1 cellular context compared by ENCODE assay signal in the genomic region with DNA sequence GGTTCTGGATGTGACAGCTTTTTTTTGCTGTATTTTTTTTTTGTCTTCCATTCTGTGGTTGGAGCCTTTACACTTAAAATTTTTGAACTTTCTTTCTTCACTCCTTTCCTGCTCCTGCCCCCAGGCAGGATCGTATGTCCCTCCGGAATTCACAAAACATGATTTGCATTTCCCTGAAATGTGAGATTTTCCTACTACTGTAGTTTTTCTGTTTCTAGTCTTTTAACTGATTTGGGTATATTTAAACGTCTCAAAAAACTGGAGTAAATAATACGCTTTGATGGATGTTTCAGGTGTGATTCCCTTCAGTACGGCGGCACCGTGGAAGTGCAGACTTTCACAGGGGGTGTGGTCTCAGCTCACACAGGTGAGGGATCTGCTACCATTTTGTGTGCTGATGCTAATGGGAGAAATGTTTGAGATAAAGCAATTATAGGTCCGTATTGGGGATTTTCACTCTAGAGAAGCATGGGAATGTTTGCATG.
A peak's percentile ranks its signal among the peaks of the same experiment; 100 is the strongest.
TF ChIP-seq lines count a peak whose summit lies in the region.

No MANE protein-coding gene starts in this region.

TF ChIP-seq in HepG2, 621 proteins besides CTCF, POLR2A, EP300 and RAD21 (continues in another document):
- TF ChIP-seq MED1 (CRISPR knock-in tag; IDR thresholded peaks at IDR 0.05), result no peak
- peak; percentile 57; the same call in 1 of the 2 replicates for TF ChIP-seq ARID2 (CRISPR knock-in tag; IDR thresholded peaks at IDR 0.05; ENCODE audit: borderline replicate concordance)
- TF ChIP-seq, protein P1, sequence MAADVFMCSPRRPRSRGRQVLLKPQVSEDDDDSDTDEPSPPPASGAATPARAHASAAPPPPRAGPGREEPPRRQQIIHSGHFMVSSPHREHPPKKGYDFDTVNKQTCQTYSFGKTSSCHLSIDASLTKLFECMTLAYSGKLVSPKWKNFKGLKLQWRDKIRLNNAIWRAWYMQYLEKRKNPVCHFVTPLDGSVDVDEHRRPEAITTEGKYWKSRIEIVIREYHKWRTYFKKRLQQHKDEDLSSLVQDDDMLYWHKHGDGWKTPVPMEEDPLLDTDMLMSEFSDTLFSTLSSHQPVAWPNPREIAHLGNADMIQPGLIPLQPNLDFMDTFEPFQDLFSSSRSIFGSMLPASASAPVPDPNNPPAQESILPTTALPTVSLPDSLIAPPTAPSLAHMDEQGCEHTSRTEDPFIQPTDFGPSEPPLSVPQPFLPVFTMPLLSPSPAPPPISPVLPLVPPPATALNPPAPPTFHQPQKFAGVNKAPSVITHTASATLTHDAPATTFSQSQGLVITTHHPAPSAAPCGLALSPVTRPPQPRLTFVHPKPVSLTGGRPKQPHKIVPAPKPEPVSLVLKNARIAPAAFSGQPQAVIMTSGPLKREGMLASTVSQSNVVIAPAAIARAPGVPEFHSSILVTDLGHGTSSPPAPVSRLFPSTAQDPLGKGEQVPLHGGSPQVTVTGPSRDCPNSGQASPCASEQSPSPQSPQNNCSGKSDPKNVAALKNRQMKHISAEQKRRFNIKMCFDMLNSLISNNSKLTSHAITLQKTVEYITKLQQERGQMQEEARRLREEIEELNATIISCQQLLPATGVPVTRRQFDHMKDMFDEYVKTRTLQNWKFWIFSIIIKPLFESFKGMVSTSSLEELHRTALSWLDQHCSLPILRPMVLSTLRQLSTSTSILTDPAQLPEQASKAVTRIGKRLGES (CRISPR knock-in tag; IDR thresholded peaks at IDR 0.05; ENCODE audit: borderline replicate concordance), result 0 out of 2 replicates have a peak, but pooled peaks have one; percentile 19
- TF ChIP-seq, protein P2, sequence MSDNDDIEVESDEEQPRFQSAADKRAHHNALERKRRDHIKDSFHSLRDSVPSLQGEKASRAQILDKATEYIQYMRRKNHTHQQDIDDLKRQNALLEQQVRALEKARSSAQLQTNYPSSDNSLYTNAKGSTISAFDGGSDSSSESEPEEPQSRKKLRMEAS (IDR thresholded peaks at IDR 0.05), result no peak
- no peak for TF ChIP-seq RORA (CRISPR knock-in tag; IDR thresholded peaks at IDR 0.05)
- TF ChIP-seq ZNF367 (CRISPR knock-in tag; IDR thresholded peaks at IDR 0.05; ENCODE audit: borderline replicate concordance), result 0 out of 2 replicates have a peak, but pooled peaks have one; percentile 5
- no peak for TF ChIP-seq GLI4 (CRISPR knock-in tag; IDR thresholded peaks at IDR 0.05; ENCODE audit: borderline replicate concordance)
- TF ChIP-seq CBFB (CRISPR knock-in tag; IDR thresholded peaks at IDR 0.05), result no peak
- TF ChIP-seq SALL2 (CRISPR knock-in tag; IDR thresholded peaks at IDR 0.05), result 0 out of 2 replicates have a peak, but pooled peaks have one; percentile 17
- TF ChIP-seq ZSCAN21 (CRISPR knock-in tag; IDR thresholded peaks at IDR 0.05; ENCODE audit: borderline replicate concordance), result no peak
- no peak for TF ChIP-seq TCF7L2 (IDR thresholded peaks at IDR 0.05; ENCODE audit: low read depth, low read length)
- TF ChIP-seq, protein P3, sequence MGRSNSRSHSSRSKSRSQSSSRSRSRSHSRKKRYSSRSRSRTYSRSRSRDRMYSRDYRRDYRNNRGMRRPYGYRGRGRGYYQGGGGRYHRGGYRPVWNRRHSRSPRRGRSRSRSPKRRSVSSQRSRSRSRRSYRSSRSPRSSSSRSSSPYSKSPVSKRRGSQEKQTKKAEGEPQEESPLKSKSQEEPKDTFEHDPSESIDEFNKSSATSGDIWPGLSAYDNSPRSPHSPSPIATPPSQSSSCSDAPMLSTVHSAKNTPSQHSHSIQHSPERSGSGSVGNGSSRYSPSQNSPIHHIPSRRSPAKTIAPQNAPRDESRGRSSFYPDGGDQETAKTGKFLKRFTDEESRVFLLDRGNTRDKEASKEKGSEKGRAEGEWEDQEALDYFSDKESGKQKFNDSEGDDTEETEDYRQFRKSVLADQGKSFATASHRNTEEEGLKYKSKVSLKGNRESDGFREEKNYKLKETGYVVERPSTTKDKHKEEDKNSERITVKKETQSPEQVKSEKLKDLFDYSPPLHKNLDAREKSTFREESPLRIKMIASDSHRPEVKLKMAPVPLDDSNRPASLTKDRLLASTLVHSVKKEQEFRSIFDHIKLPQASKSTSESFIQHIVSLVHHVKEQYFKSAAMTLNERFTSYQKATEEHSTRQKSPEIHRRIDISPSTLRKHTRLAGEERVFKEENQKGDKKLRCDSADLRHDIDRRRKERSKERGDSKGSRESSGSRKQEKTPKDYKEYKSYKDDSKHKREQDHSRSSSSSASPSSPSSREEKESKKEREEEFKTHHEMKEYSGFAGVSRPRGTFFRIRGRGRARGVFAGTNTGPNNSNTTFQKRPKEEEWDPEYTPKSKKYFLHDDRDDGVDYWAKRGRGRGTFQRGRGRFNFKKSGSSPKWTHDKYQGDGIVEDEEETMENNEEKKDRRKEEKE (IDR thresholded peaks at IDR 0.05), result no peak
- TF ChIP-seq NFYC (CRISPR knock-in tag; IDR thresholded peaks at IDR 0.05), result no peak
- TF ChIP-seq SNAPC2 (CRISPR knock-in tag; IDR thresholded peaks at IDR 0.05), result 0 out of 2 replicates have a peak, but pooled peaks have one; percentile 27
- TF ChIP-seq, protein P4, sequence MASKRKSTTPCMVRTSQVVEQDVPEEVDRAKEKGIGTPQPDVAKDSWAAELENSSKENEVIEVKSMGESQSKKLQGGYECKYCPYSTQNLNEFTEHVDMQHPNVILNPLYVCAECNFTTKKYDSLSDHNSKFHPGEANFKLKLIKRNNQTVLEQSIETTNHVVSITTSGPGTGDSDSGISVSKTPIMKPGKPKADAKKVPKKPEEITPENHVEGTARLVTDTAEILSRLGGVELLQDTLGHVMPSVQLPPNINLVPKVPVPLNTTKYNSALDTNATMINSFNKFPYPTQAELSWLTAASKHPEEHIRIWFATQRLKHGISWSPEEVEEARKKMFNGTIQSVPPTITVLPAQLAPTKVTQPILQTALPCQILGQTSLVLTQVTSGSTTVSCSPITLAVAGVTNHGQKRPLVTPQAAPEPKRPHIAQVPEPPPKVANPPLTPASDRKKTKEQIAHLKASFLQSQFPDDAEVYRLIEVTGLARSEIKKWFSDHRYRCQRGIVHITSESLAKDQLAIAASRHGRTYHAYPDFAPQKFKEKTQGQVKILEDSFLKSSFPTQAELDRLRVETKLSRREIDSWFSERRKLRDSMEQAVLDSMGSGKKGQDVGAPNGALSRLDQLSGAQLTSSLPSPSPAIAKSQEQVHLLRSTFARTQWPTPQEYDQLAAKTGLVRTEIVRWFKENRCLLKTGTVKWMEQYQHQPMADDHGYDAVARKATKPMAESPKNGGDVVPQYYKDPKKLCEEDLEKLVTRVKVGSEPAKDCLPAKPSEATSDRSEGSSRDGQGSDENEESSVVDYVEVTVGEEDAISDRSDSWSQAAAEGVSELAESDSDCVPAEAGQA (IDR thresholded peaks at IDR 0.05; ENCODE audit: low read depth), result no peak
- TF ChIP-seq, protein P4 (CRISPR knock-in tag; IDR thresholded peaks at IDR 0.05; ENCODE audit: borderline replicate concordance), result peak; percentile 42; the same call in 1 of the 2 replicates
- 0 out of 2 replicates have a peak, but pooled peaks have one; percentile 35 for TF ChIP-seq ZNF549 (CRISPR knock-in tag; IDR thresholded peaks at IDR 0.05)
- TF ChIP-seq ZBTB7B (CRISPR knock-in tag; IDR thresholded peaks at IDR 0.05), result no peak; the same call in 1 of the 2 replicates
- 0 out of 2 replicates have a peak, but pooled peaks have one; percentile 44 for TF ChIP-seq ZNF354B (CRISPR knock-in tag; IDR thresholded peaks at IDR 0.05)
- TF ChIP-seq, protein P5, sequence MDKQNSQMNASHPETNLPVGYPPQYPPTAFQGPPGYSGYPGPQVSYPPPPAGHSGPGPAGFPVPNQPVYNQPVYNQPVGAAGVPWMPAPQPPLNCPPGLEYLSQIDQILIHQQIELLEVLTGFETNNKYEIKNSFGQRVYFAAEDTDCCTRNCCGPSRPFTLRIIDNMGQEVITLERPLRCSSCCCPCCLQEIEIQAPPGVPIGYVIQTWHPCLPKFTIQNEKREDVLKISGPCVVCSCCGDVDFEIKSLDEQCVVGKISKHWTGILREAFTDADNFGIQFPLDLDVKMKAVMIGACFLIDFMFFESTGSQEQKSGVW (CRISPR knock-in tag; IDR thresholded peaks at IDR 0.05; ENCODE audit: borderline replicate concordance), result no peak
- TF ChIP-seq ZNF180 (CRISPR knock-in tag; IDR thresholded peaks at IDR 0.05; ENCODE audit: borderline replicate concordance, low read depth), result no peak
- no peak for TF ChIP-seq MED8 (CRISPR knock-in tag; IDR thresholded peaks at IDR 0.05; ENCODE audit: insufficient replicate concordance)
- TF ChIP-seq TBP (CRISPR knock-in tag; IDR thresholded peaks at IDR 0.05), result no peak
- TF ChIP-seq ZNF274 (CRISPR knock-in tag; IDR thresholded peaks at IDR 0.05), result no peak
- TF ChIP-seq NAIF1 (CRISPR knock-in tag; IDR thresholded peaks at IDR 0.05; ENCODE audit: borderline replicate concordance), result peak; percentile 61; the same call in 1 of the 2 replicates
- TF ChIP-seq ZNF557 (CRISPR knock-in tag; IDR thresholded peaks at IDR 0.05), result 0 out of 2 replicates have a peak, but pooled peaks have one; percentile 18
- TF ChIP-seq, protein P6, sequence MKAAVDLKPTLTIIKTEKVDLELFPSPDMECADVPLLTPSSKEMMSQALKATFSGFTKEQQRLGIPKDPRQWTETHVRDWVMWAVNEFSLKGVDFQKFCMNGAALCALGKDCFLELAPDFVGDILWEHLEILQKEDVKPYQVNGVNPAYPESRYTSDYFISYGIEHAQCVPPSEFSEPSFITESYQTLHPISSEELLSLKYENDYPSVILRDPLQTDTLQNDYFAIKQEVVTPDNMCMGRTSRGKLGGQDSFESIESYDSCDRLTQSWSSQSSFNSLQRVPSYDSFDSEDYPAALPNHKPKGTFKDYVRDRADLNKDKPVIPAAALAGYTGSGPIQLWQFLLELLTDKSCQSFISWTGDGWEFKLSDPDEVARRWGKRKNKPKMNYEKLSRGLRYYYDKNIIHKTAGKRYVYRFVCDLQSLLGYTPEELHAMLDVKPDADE (CRISPR knock-in tag; IDR thresholded peaks at IDR 0.05), result 0 out of 2 replicates have a peak, but pooled peaks have one; percentile 40
- no peak for TF ChIP-seq YEATS4 (CRISPR knock-in tag; IDR thresholded peaks at IDR 0.05; ENCODE audit: borderline replicate concordance)
- TF ChIP-seq CAMTA2 (CRISPR knock-in tag; IDR thresholded peaks at IDR 0.05; ENCODE audit: borderline replicate concordance), result no peak
- no peak for TF ChIP-seq TAF15 (IDR thresholded peaks at IDR 0.05; ENCODE audit: low read depth, low read length, poor library complexity, severe bottlenecking)
- TF ChIP-seq ZNF562 (CRISPR knock-in tag; IDR thresholded peaks at IDR 0.05; ENCODE audit: borderline replicate concordance), result no peak
- no peak for TF ChIP-seq FOXA1 (IDR thresholded peaks at IDR 0.05)
- no peak for TF ChIP-seq FOXA1 (CRISPR knock-in tag; IDR thresholded peaks at IDR 0.05)
- TF ChIP-seq HNF4G (IDR thresholded peaks at IDR 0.05; ENCODE audit: borderline replicate concordance, low read depth, low read length), result no peak
- TF ChIP-seq HNF4G (CRISPR knock-in tag; IDR thresholded peaks at IDR 0.05; ENCODE audit: borderline replicate concordance, low read depth), result no peak
- TF ChIP-seq SIN3A (IDR thresholded peaks at IDR 0.05; ENCODE audit: borderline replicate concordance, low read depth, low read length), result no peak
- no peak for TF ChIP-seq ZNF777 (CRISPR knock-in tag; IDR thresholded peaks at IDR 0.05)
- TF ChIP-seq, protein P7, sequence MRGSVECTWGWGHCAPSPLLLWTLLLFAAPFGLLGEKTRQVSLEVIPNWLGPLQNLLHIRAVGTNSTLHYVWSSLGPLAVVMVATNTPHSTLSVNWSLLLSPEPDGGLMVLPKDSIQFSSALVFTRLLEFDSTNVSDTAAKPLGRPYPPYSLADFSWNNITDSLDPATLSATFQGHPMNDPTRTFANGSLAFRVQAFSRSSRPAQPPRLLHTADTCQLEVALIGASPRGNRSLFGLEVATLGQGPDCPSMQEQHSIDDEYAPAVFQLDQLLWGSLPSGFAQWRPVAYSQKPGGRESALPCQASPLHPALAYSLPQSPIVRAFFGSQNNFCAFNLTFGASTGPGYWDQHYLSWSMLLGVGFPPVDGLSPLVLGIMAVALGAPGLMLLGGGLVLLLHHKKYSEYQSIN (CRISPR knock-in tag; IDR thresholded peaks at IDR 0.05; ENCODE audit: borderline replicate concordance), result no peak
- TF ChIP-seq, protein P8, sequence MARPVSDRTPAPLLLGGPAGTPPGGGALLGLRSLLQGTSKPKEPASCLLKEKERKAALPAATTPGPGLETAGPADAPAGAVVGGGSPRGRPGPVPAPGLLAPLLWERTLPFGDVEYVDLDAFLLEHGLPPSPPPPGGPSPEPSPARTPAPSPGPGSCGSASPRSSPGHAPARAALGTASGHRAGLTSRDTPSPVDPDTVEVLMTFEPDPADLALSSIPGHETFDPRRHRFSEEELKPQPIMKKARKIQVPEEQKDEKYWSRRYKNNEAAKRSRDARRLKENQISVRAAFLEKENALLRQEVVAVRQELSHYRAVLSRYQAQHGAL (CRISPR knock-in tag; IDR thresholded peaks at IDR 0.05; ENCODE audit: not compliant biosample characterization), result peak; percentile 40
- no peak for TF ChIP-seq ONECUT2 (CRISPR knock-in tag; IDR thresholded peaks at IDR 0.05)
- TF ChIP-seq MXD4 (CRISPR knock-in tag; IDR thresholded peaks at IDR 0.05), result no peak
- peak; percentile 23; the same call in 1 of the 2 replicates for TF ChIP-seq RFXAP (CRISPR knock-in tag; IDR thresholded peaks at IDR 0.05; ENCODE audit: borderline replicate concordance)
- TF ChIP-seq HOXA9 (CRISPR knock-in tag; IDR thresholded peaks at IDR 0.05; ENCODE audit: borderline replicate concordance), result no peak
- TF ChIP-seq SIX4 (CRISPR knock-in tag; IDR thresholded peaks at IDR 0.05), result no peak
- no peak for TF ChIP-seq GPN1 (CRISPR knock-in tag; IDR thresholded peaks at IDR 0.05; ENCODE audit: borderline replicate concordance)
- 0 out of 2 replicates have a peak, but pooled peaks have one; percentile 40 for TF ChIP-seq ZNF766 (CRISPR knock-in tag; IDR thresholded peaks at IDR 0.05; ENCODE audit: borderline replicate concordance)
- TF ChIP-seq ZNF33A (CRISPR knock-in tag; IDR thresholded peaks at IDR 0.05; ENCODE audit: borderline replicate concordance), result no peak
- no peak for TF ChIP-seq ZKSCAN8 (CRISPR knock-in tag; IDR thresholded peaks at IDR 0.05; ENCODE audit: borderline replicate concordance)
